ENCODE assay signal across 17 cellular contexts in the genomic region with DNA sequence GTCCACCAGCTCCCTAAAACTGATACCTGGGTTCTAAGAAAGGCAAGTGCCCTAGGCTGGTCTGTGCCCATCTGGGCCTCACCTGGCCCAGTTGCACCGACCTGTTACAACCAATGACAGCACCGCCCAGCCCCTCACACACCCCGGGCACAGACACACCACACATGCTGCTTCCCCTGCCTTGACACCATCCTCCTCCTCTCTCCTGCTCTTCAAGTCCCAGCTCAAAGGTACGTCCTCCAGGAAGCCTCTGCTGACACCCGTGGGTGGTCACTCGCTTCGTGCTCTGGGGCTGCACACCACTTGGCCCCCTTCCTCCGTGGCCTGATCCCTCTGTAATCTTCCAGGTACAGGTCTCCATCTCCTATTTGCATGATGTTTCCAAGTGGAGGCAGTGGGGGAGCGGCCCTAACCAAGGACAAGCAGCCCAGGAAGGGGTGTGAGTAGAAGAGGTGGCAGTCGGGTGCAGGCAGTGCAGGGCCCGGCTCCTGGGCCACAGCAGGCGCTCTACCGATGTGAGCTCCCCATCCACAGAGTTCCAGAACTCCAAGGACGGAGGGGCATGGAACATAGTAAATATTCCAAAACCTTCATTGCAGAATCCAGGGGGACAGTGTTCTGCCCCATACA.
"Had no signal": no experiment of that assay in that cellular context is flagged by ENCODE, and none has a peak within 500 bp of the region (broad histone marks: within the 10 kb centered on the region; RNA-seq: fewer than 3 reads in every experiment).

No MANE protein-coding gene starts in this region.

- H3K27ac ChIP-seq: colonic mucosa, hepatocyte, thyroid gland had no signal

- H3K27me3 ChIP-seq: colonic mucosa, dorsolateral prefrontal cortex, thyroid gland had no signal

- H3K9me3 ChIP-seq: colonic mucosa, esophagus muscularis mucosa, mucosa of descending colon, thyroid gland had no signal

- DNase-seq: activated CD4-positive, alpha-beta memory T cell treated with anti-CD3 and anti-CD28 coated beads for 36 hours; activated CD4-positive, alpha-beta T cell treated with anti-CD3 and anti-CD28 coated beads for 48 hours; activated gamma-delta T cell; activated T-cell treated with anti-CD3 and anti-CD28 coated beads, Interleukin-2, amount 50 U/mL, for 72 hours; colonic mucosa; glutamatergic neuron; mesenchymal stem cell; mucosa of descending colon; retina; stimulated activated CD4-positive, alpha-beta T cell treated with anti-CD3 and anti-CD28 coated beads, Interleukin-4, amount 100 ng/mL, for 24 hours; stimulated activated naive CD8-positive, alpha-beta T cell treated with anti-CD3 and anti-CD28 coated beads, Interleukin-15, Interleukin-2, amounts not matched to agents 100 U/mL and 50 U/mL, for 24 hours; SW 1271; T-helper 17 cell; thyroid gland had no signal

- ATAC-seq: activated T-cell treated with anti-CD3 and anti-CD28 coated beads, Interleukin-2, amount 50 U/mL, for 72 hours; mucosa of descending colon; stimulated activated naive CD8-positive, alpha-beta T cell treated with anti-CD3 and anti-CD28 coated beads, Interleukin-15, Interleukin-2, amounts not matched to agents 100 U/mL and 50 U/mL, for 24 hours; T-helper 17 cell had no signal

- H3K4me3 ChIP-seq: colonic mucosa, esophagus muscularis mucosa, hepatocyte, mucosa of descending colon, thyroid gland had no signal

- H3K36me3 ChIP-seq: colonic mucosa, esophagus muscularis mucosa, thyroid gland had no signal

- H3K4me1 ChIP-seq: colonic mucosa, thyroid gland had no signal
